ENCODE assay signal across 33 cellular contexts in the genomic region with DNA sequence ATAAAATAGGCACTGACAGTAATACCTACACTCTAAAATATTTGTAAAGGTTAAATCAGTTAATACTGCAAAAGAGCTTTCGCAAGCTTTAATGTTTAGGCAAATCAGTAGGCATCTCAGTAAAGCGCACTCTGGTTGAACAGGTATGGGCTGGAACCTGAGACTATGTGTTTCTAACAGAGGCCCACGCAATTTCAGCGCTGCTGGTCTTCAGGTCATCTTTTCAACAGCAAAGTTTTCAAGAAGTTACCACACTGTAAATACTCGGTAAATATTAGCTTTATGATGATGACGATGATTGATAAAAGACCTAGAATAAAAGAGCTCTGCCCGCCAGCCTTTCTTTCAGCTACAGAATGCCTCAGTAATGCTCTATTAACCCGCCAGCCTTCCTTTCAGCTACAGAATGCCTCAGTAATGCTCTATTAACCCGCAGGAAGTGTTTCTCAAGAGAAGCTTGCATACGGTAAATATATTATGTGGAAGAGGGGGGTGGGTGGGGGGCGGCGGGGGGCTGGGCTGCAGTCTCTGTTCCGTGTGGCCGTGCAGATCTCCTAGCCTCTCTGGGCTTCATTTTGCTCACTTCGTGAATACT. TPM values are rescaled to one million over a fixed set of nuclear protein-coding genes. Genes with fewer than 3 reads are reported as not detected.
DNase-seq lines count a peak whose midpoint lies in the region; ATAC-seq and TF ChIP-seq lines count a peak whose summit lies in the region.
"Had no signal": no experiment of that assay in that cellular context is flagged by ENCODE, and none has a peak within 500 bp of the region (broad histone marks: within the 10 kb centered on the region; RNA-seq: fewer than 3 reads in every experiment).

No MANE protein-coding gene starts in this region.

- CTCF ChIA-PET in activated CD4-positive, alpha-beta T cell treated with anti-CD3 and anti-CD28 coated beads for 36 hours (lab: Charles Lee), result no interaction called here

- ATAC-seq in GM18502 (IDR thresholded peaks at IDR 0.05; ENCODE audit: poor library complexity, unreplicated experiment), result no peak
- no peak for ATAC-seq in activated CD4-positive, alpha-beta T cell treated with anti-CD3 and anti-CD28 coated beads for 36 hours
- ATAC-seq: heart left ventricle; mucosa of descending colon; natural killer cell treated with Interleukin-12 subunit alpha and Interleukin-12 subunit beta and Interleukin-15 and Interleukin-18, amount 100 ng/mL, for 72 hours; stimulated activated naive CD8-positive, alpha-beta T cell treated with anti-CD3 and anti-CD28 coated beads, Interleukin-15, Interleukin-2, amounts not matched to agents 100 U/mL and 50 U/mL, for 24 hours had no signal

- no peak for TF ChIP-seq EP300 in transverse colon (IDR thresholded peaks at IDR 0.05; ENCODE audit: low read depth)

- H3K27me3 ChIP-seq in transverse colon, result peaks cover 13% of the 10 kb centered on the region
- H3K27me3 ChIP-seq: ascending aorta, testis, vagina had no signal

- POLR2A ChIA-PET in activated CD4-positive, alpha-beta T cell treated with anti-CD3 and anti-CD28 coated beads for 36 hours (lab: Charles Lee), result no interaction called here

- WGBS in transverse colon (ENCODE audit: low coverage in 1 of 2), 2 donors, result 0 to 57% methylated on average over 1 to 15 of the region's 15 CpGs

- intact Hi-C loops in transverse colon (cut with DNase I; ENCODE audit: low total_unique reads), result loop anchor here (10.0 kb wide), 1 partner anchor 65 kb away; no protein-coding TSS in a partner anchor
- intact Hi-C loops in activated CD4-positive, alpha-beta T cell treated with anti-CD3 and anti-CD28 coated beads for 36 hours (cut with DNase I, micrococcal nuclease), result no loop called here

- H3K4me3 Mint-ChIP-seq in nephron, result no peak overlapping the region
- H3K4me3 Mint-ChIP-seq in activated CD4-positive, alpha-beta T cell treated with anti-CD3 and anti-CD28 coated beads for 36 hours, result no peak overlapping the region
- H3K4me3 Mint-ChIP-seq: activated CD4-positive, alpha-beta T cell treated with anti-CD3 and anti-CD28 coated beads, Interleukin-2, amount 10 ng/mL, durations not matched to agents 24 days and 14 days; activated naive CD8-positive, alpha-beta T cell treated with anti-CD3 and anti-CD28 coated beads, Interleukin-2, amount 10 ng/mL, durations not matched to agents 7 days and 5 days; CD4-positive, alpha-beta memory T cell; natural killer cell treated with Interleukin-12 subunit alpha and Interleukin-12 subunit beta and Interleukin-15 and Interleukin-18, amount 100 ng/mL, for 72 hours had no signal

- H3K27me3 Mint-ChIP-seq in nephron (ENCODE audit: low read depth), result peaks cover 52% of the 10 kb centered on the region
- peaks cover 3% of the 10 kb centered on the region for H3K27me3 Mint-ChIP-seq in activated CD4-positive, alpha-beta T cell treated with anti-CD3 and anti-CD28 coated beads for 36 hours
- H3K27me3 Mint-ChIP-seq: activated CD4-positive, alpha-beta T cell treated with anti-CD3 and anti-CD28 coated beads, Interleukin-2, amount 10 ng/mL, durations not matched to agents 24 days and 14 days had no signal

- peak overlapping the region in 2 of 3 experiments; percentile 20 to 83 for H3K27ac Mint-ChIP-seq in nephron
- no peak overlapping the region for H3K27ac Mint-ChIP-seq in activated CD4-positive, alpha-beta T cell treated with anti-CD3 and anti-CD28 coated beads for 36 hours
- H3K27ac Mint-ChIP-seq: activated CD4-positive, alpha-beta T cell treated with anti-CD3 and anti-CD28 coated beads, Interleukin-2, amount 10 ng/mL, durations not matched to agents 24 days and 14 days; activated naive CD8-positive, alpha-beta T cell treated with anti-CD3 and anti-CD28 coated beads, Interleukin-2, amount 10 ng/mL, durations not matched to agents 7 days and 5 days; CD4-positive, alpha-beta memory T cell; natural killer cell treated with Interleukin-12 subunit alpha and Interleukin-12 subunit beta and Interleukin-15 and Interleukin-18, amount 100 ng/mL, for 72 hours; progenitor cell of endocrine pancreas had no signal

- TF ChIP-seq CTCF in nephron (IDR thresholded peaks at IDR 0.05; ENCODE audit: unreplicated experiment in 3 of 3) (no peak), transverse colon (IDR thresholded peaks at IDR 0.05) (no peak)

- no peaks in the 10 kb centered on the region for H3K36me3 ChIP-seq in transverse colon
- H3K36me3 ChIP-seq: ascending aorta, heart left ventricle, vagina had no signal

- DNase-seq in DMS153 (lab: John Stamatoyannopoulos, UW) (peak; percentile 5), DMS153 treated with DMSO at 0.1 percent for 48 hours (lab: John Stamatoyannopoulos, UW; ENCODE audit: unreplicated experiment) (no peak), GF-D8 (lab: John Stamatoyannopoulos, UW) (peak; percentile 1), NCI-H526 treated with DMSO at 0.1 percent for 48 hours (lab: John Stamatoyannopoulos, UW) (peak; percentile 31), transverse colon (no peak)
- DNase-seq in activated CD4-positive, alpha-beta T cell treated with anti-CD3 and anti-CD28 coated beads for 36 hours, result no peak
- DNase-seq: activated CD4-positive, alpha-beta T cell treated with anti-CD3 and anti-CD28 coated beads, Interleukin-2, amount 10 ng/mL, durations not matched to agents 24 days and 14 days; activated gamma-delta T cell; activated naive CD8-positive, alpha-beta T cell treated with anti-CD3 and anti-CD28 coated beads, Interleukin-2, amount 10 ng/mL, durations not matched to agents 7 days and 5 days; activated T-cell treated with anti-CD3 and anti-CD28 coated beads, Interleukin-2, amount 50 U/mL, for 1 hour; CD4-positive, alpha-beta memory T cell; effector memory CD4-positive, alpha-beta T cell; erythroblast; NCI-H2171 treated with DMSO at 0.1 percent for 48 hours; NCI-H524 treated with DMSO at 0.1 percent for 48 hours; stimulated activated naive CD8-positive, alpha-beta T cell treated with anti-CD3 and anti-CD28 coated beads, Interleukin-15, Interleukin-2, amounts not matched to agents 100 U/mL and 50 U/mL, for 24 hours; T-helper 2 cell; testis had no signal

- H3K9me3 ChIP-seq in transverse colon, result no peaks in the 10 kb centered on the region
- H3K9me3 ChIP-seq: ascending aorta, heart left ventricle, mucosa of descending colon, testis, vagina had no signal

- in situ Hi-C loops in transverse colon (cut with MboI; ENCODE audit: low pct_ligation_motif_present in 1 of 4, low pct_unique_long_range_greater_than_20kb in 1 of 4, low sequenced_read_pairs in 3 of 4), result no loop called here

- H3K4me3 ChIP-seq in transverse colon, result no peak overlapping the region
- H3K4me3 ChIP-seq: ascending aorta, coronary artery, heart left ventricle, mucosa of descending colon, testis, vagina had no signal

- H3K4me1 Mint-ChIP-seq in nephron, result peaks cover 29% of the 10 kb centered on the region
- no peaks in the 10 kb centered on the region for H3K4me1 Mint-ChIP-seq in activated CD4-positive, alpha-beta T cell treated with anti-CD3 and anti-CD28 coated beads for 36 hours
- H3K4me1 Mint-ChIP-seq: activated CD4-positive, alpha-beta T cell treated with anti-CD3 and anti-CD28 coated beads, Interleukin-2, amount 10 ng/mL, durations not matched to agents 24 days and 14 days; activated naive CD8-positive, alpha-beta T cell treated with anti-CD3 and anti-CD28 coated beads, Interleukin-2, amount 10 ng/mL, durations not matched to agents 7 days and 5 days; CD4-positive, alpha-beta memory T cell had no signal

- no peaks in the 10 kb centered on the region for H3K36me3 Mint-ChIP-seq in nephron (ENCODE audit: low read depth)
- H3K36me3 Mint-ChIP-seq in activated CD4-positive, alpha-beta T cell treated with anti-CD3 and anti-CD28 coated beads for 36 hours (ENCODE audit: low read depth), result no peaks in the 10 kb centered on the region
- H3K36me3 Mint-ChIP-seq: activated naive CD8-positive, alpha-beta T cell treated with anti-CD3 and anti-CD28 coated beads, Interleukin-2, amount 10 ng/mL, durations not matched to agents 7 days and 5 days; CD4-positive, alpha-beta memory T cell; natural killer cell treated with Interleukin-12 subunit alpha and Interleukin-12 subunit beta and Interleukin-15 and Interleukin-18, amount 100 ng/mL, for 72 hours had no signal

- no peaks in the 10 kb centered on the region for H3K4me1 ChIP-seq in transverse colon
- H3K4me1 ChIP-seq: ascending aorta, heart left ventricle, testis, vagina had no signal

- H3K9me3 Mint-ChIP-seq in nephron, result no peaks in the 10 kb centered on the region
- H3K9me3 Mint-ChIP-seq in activated CD4-positive, alpha-beta T cell treated with anti-CD3 and anti-CD28 coated beads for 36 hours (ENCODE audit: low read depth), result no peaks in the 10 kb centered on the region
- H3K9me3 Mint-ChIP-seq: activated CD4-positive, alpha-beta T cell treated with anti-CD3 and anti-CD28 coated beads, Interleukin-2, amount 10 ng/mL, durations not matched to agents 24 days and 14 days; activated naive CD8-positive, alpha-beta T cell treated with anti-CD3 and anti-CD28 coated beads, Interleukin-2, amount 10 ng/mL, durations not matched to agents 7 days and 5 days; CD4-positive, alpha-beta memory T cell; natural killer cell treated with Interleukin-12 subunit alpha and Interleukin-12 subunit beta and Interleukin-15 and Interleukin-18, amount 100 ng/mL, for 72 hours had no signal

- no peak overlapping the region for H3K27ac ChIP-seq in transverse colon
- H3K27ac ChIP-seq: 22Rv1, ascending aorta, coronary artery, heart left ventricle, testis, vagina had no signal

- no peak for TF ChIP-seq POLR2A in transverse colon (IDR thresholded peaks at IDR 0.05)

RNA-seq across cellular contexts. Expression of gene LRTM2, which starts 19.7 kb away (rescaled TPM):
- total RNA-seq in transverse colon, result not detected
- total RNA-seq in activated CD4-positive, alpha-beta T cell treated with anti-CD3 and anti-CD28 coated beads for 36 hours, result not detected
- total RNA-seq: activated CD8-positive, alpha-beta memory T cell treated with anti-CD3 and anti-CD28 coated beads for 36 hours; activated naive CD8-positive, alpha-beta T cell treated with anti-CD3 and anti-CD28 coated beads, Interleukin-2, amount 10 ng/mL, durations not matched to agents 7 days and 5 days; ascending aorta; cardiac septum; CD4-positive, alpha-beta memory T cell; fibroblast of villous mesenchyme; heart left ventricle; kidney epithelial cell; lung microvascular endothelial cell; mucosa of descending colon; natural killer cell treated with Interleukin-12 subunit alpha and Interleukin-12 subunit beta and Interleukin-15 and Interleukin-18, amount 100 ng/mL, for 72 hours; vagina had no signal

Comparison
In these comparisons a context has a peak if more than half of its experiments do, and no peak if none do; other contexts are left out.
1. DNase-seq: peak in DMS153 (single experiment), GF-D8 (single experiment) and NCI-H526 treated with DMSO at 0.1 percent for 48 hours (single experiment); none in DMS153 treated with DMSO at 0.1 percent for 48 hours (single experiment), transverse colon (single experiment) and activated CD4-positive, alpha-beta T cell treated with anti-CD3 and anti-CD28 coated beads for 36 hours (single experiment).